13 cellular contexts compared by ENCODE assay signal in genomic region chr10:44946201-44946600, GRCh38. TPM values are rescaled to one million over a fixed set of nuclear protein-coding genes. Genes with fewer than 3 reads are reported as not detected.
DNase-seq lines count a peak whose midpoint lies in the region; ATAC-seq lines count a peak whose summit lies in the region.
"Had no signal": no experiment of that assay in that cellular context is flagged by ENCODE, and none has a peak within 500 bp of the region (broad histone marks: within the 10 kb centered on the region; RNA-seq: fewer than 3 reads in every experiment).

No MANE protein-coding gene starts in this region.

- peaks cover 13% of the 10 kb centered on the region for H3K27me3 Mint-ChIP-seq in activated CD4-positive, alpha-beta T cell treated with anti-CD3 and anti-CD28 coated beads, Interleukin-2, amount 10 ng/mL, durations not matched to agents 24 days and 14 days

- H3K4me1 Mint-ChIP-seq in activated CD4-positive, alpha-beta T cell treated with anti-CD3 and anti-CD28 coated beads, Interleukin-2, amount 10 ng/mL, durations not matched to agents 24 days and 14 days: peaks cover 3% of the 10 kb centered on the region
- peaks cover 14% of the 10 kb centered on the region for H3K4me1 Mint-ChIP-seq in stimulated activated effector memory CD8-positive, alpha-beta T cell treated with anti-CD3 and anti-CD28 coated beads, Interleukin-12 subunit alpha, Interleukin-12 subunit beta, amount 100 ng/mL, for 72 hours

- DNase-seq in activated CD4-positive, alpha-beta T cell treated with anti-CD3 and anti-CD28 coated beads, Interleukin-2, amount 10 ng/mL, durations not matched to agents 24 days and 14 days: no peak
- DNase-seq in activated CD4-positive, alpha-beta T cell treated with anti-CD3 and anti-CD28 coated beads, Interleukin-2, amount 50 U/mL, for 48 hours: no peak
- peak; percentile 61 for DNase-seq in amniotic epithelial cell (ENCODE audit: low read depth)
- DNase-seq in stimulated activated effector memory CD8-positive, alpha-beta T cell treated with anti-CD3 and anti-CD28 coated beads, Interleukin-12 subunit alpha, Interleukin-12 subunit beta, amount 100 ng/mL, for 72 hours (ENCODE audit: low spot score in 2 of 2): no peak
- DNase-seq in NAMALWA (ENCODE audit: low spot score): no peak
- DNase-seq in retina: no peak
- DNase-seq in NCI-H1694 treated with DMSO at 0.1 percent for 48 hours (lab: John Stamatoyannopoulos, UW): no peak
- DNase-seq: NCI-H1105; stimulated activated naive CD4-positive, alpha-beta T cell treated with Interleukin-2 at 50 U/mL for 16 hours had no signal

- peak; percentile 41 for ATAC-seq in HG03095 (IDR thresholded peaks at IDR 0.05; ENCODE audit: unreplicated experiment)
- ATAC-seq in stimulated activated effector memory CD8-positive, alpha-beta T cell treated with anti-CD3 and anti-CD28 coated beads, Interleukin-12 subunit alpha, Interleukin-12 subunit beta, amount 100 ng/mL, for 72 hours: peak; percentile 76

- peak overlapping the region; percentile 30 for H3K4me3 Mint-ChIP-seq in activated CD4-positive, alpha-beta T cell treated with anti-CD3 and anti-CD28 coated beads, Interleukin-2, amount 10 ng/mL, durations not matched to agents 24 days and 14 days
- H3K4me3 Mint-ChIP-seq in stimulated activated effector memory CD8-positive, alpha-beta T cell treated with anti-CD3 and anti-CD28 coated beads, Interleukin-12 subunit alpha, Interleukin-12 subunit beta, amount 100 ng/mL, for 72 hours: no peak overlapping the region

- no peak overlapping the region for H3K27ac Mint-ChIP-seq in activated CD4-positive, alpha-beta T cell treated with anti-CD3 and anti-CD28 coated beads, Interleukin-2, amount 10 ng/mL, durations not matched to agents 24 days and 14 days
- H3K27ac Mint-ChIP-seq in stimulated activated effector memory CD8-positive, alpha-beta T cell treated with anti-CD3 and anti-CD28 coated beads, Interleukin-12 subunit alpha, Interleukin-12 subunit beta, amount 100 ng/mL, for 72 hours: no peak overlapping the region

- intact Hi-C loops in activated CD4-positive, alpha-beta T cell treated with anti-CD3 and anti-CD28 coated beads, Interleukin-2, amount 10 ng/mL, durations not matched to agents 24 days and 14 days (cut with micrococcal nuclease): no loop called here

- H3K36me3 Mint-ChIP-seq in activated CD4-positive, alpha-beta T cell treated with anti-CD3 and anti-CD28 coated beads, Interleukin-2, amount 10 ng/mL, durations not matched to agents 24 days and 14 days (ENCODE audit: low read depth): no peaks in the 10 kb centered on the region
- no peaks in the 10 kb centered on the region for H3K36me3 Mint-ChIP-seq in stimulated activated effector memory CD8-positive, alpha-beta T cell treated with anti-CD3 and anti-CD28 coated beads, Interleukin-12 subunit alpha, Interleukin-12 subunit beta, amount 100 ng/mL, for 72 hours

- peaks cover 22% of the 10 kb centered on the region for H3K9me3 Mint-ChIP-seq in activated CD4-positive, alpha-beta T cell treated with anti-CD3 and anti-CD28 coated beads, Interleukin-2, amount 10 ng/mL, durations not matched to agents 24 days and 14 days
- H3K9me3 Mint-ChIP-seq in stimulated activated effector memory CD8-positive, alpha-beta T cell treated with anti-CD3 and anti-CD28 coated beads, Interleukin-12 subunit alpha, Interleukin-12 subunit beta, amount 100 ng/mL, for 72 hours: peaks cover 16% of the 10 kb centered on the region

RNA-seq across cellular contexts. Expression of gene RASSF4, which starts 13.4 kb away (rescaled TPM):
- total RNA-seq in activated CD4-positive, alpha-beta T cell treated with anti-CD3 and anti-CD28 coated beads, Interleukin-2, amount 10 ng/mL, durations not matched to agents 24 days and 14 days: 1.3 and 1.5 TPM in 2 replicates

RNA-seq across cellular contexts. Expression of gene DEPP1, which starts 32.4 kb away (rescaled TPM):
- 3.3 and 4.3 TPM in 2 replicates for total RNA-seq in activated CD4-positive, alpha-beta T cell treated with anti-CD3 and anti-CD28 coated beads, Interleukin-2, amount 10 ng/mL, durations not matched to agents 24 days and 14 days

RNA-seq across cellular contexts. Expression of gene TMEM72, which starts 35.1 kb away (rescaled TPM):
- not detected in 2 replicates for total RNA-seq in activated CD4-positive, alpha-beta T cell treated with anti-CD3 and anti-CD28 coated beads, Interleukin-2, amount 10 ng/mL, durations not matched to agents 24 days and 14 days
- total RNA-seq: adrenal gland, frontal cortex, osteocyte had no signal

RNA-seq across cellular contexts. Expression of gene ZNF22, which starts 54.5 kb away (rescaled TPM):
- total RNA-seq in activated CD4-positive, alpha-beta T cell treated with anti-CD3 and anti-CD28 coated beads, Interleukin-2, amount 10 ng/mL, durations not matched to agents 24 days and 14 days: 26.0 and 26.7 TPM in 2 replicates
